9 cellular contexts compared by ENCODE assay signal in the genomic region with DNA sequence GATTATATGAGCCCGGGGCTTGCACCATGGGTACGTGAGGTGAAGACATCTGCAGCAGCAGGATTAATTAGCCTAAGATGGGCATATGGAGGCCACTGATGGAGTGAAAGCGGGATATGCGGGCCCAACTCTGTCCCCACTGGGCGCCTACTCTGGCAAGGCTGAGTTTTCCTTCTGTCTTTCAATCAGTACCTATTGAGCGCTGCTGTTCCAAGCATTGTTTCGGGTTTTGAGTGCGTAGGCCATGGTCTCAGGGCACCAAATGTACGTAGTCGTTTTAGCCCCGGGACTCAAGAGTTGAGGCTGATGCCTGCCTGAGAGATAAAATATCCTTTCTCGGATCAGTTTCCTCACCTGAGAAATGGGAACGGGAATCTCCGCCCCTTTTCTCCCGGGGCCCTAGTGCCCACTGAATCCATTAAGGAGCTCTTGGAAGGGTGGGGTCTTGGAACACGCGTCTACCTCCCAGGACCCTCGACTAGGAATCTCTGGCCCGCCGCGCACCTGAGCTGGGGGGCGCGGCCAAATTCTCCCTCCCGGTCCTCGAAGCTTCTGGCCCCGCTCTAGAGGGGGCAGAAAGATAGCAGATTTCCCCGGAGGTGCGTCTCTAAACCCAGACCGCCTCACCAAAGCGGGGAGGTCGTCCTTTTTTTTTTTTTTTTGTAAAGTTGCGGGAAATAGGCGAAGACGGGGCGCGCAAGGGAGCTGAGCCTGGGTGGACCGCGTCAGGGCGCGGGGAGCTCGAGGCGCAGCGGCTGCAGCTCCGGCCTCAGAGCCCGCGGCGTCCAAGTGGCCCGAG. TPM values are rescaled to one million over a fixed set of nuclear protein-coding genes. Genes with fewer than 3 reads are reported as not detected.
DNase-seq lines count a peak whose midpoint lies in the region; ATAC-seq and TF ChIP-seq lines count a peak whose summit lies in the region.
"Had no signal": no experiment of that assay in that cellular context is flagged by ENCODE, and none has a peak within 500 bp of the region (broad histone marks: within the 10 kb centered on the region; RNA-seq: fewer than 3 reads in every experiment).

No MANE protein-coding gene starts in this region.

- no peaks in the 10 kb centered on the region for H3K36me3 Mint-ChIP-seq in T-cell

- 0 out of 2 replicates have a peak overlapping the region, but pooled peaks have one; percentile 25 for H3K27ac ChIP-seq in GM23248
- H3K27ac ChIP-seq in heart right ventricle, result peak overlapping the region in 7 of 10 donors; percentile 91 to 97 (median 94)
- H3K27ac ChIP-seq in gastrocnemius medialis, result peak overlapping the region; percentile 97 to 99 (median 98)
- H3K27ac ChIP-seq: neutrophil had no signal

- CTCF ChIA-PET in T-cell (lab: Charles Lee), result interaction anchor here (0.5 to 1.8 kb wide), 6 partner anchors 10 to 208 kb away, joined by 3 to 23 read pairs (median 3); a partner anchor contains a TSS

- peaks cover 17% of the 10 kb centered on the region for H3F3A ChIP-seq in GM23248 (ENCODE audit: insufficient read depth)

- WGBS in GM23248 (ENCODE audit: low coverage in 1 of 2, low lambda C conversion rate in 2 of 2, missing lambda C conversion rate in 2 of 2), 2 experiments, result 12 to 16% methylated on average over 41 to 48 of the region's 48 CpGs
- 20 to 22% methylated on average over 47 to 48 of the region's 48 CpGs for WGBS in heart right ventricle, 2 donors

- H2AFZ ChIP-seq in GM23248, result peak overlapping the region; percentile 78

- H3K27me3 ChIP-seq in GM23248 (replicated peaks; ENCODE audit: insufficient read depth), result no peaks in the 10 kb centered on the region
- peaks cover 0 to 61% (median 0%) of the 10 kb centered on the region in 7 donors for H3K27me3 ChIP-seq in heart right ventricle
- no peaks in the 10 kb centered on the region for H3K27me3 ChIP-seq in gastrocnemius medialis

- POLR2A ChIA-PET in T-cell (lab: Charles Lee), result interaction anchor here (0.6 to 1.1 kb wide), 5 partner anchors 9 to 336 kb away, joined by 3 to 7 read pairs (median 5); no protein-coding TSS in a partner anchor

- H3K9me2 ChIP-seq in GM23248 (ENCODE audit: insufficient read depth), result no peaks in the 10 kb centered on the region

- no peaks in the 10 kb centered on the region for H3K9me3 Mint-ChIP-seq in T-cell

- TF ChIP-seq CTCF in heart right ventricle (IDR thresholded peaks at IDR 0.05) (no peak), gastrocnemius medialis (IDR thresholded peaks at IDR 0.05 in 4 of 5, conservative IDR thresholded peaks at IDR 0.05 in 1 of 5) (no peak)

- no peak for DNase-seq in GM23248
- DNase-seq in T-cell, result no peak
- no peak for DNase-seq in heart right ventricle
- DNase-seq in gastrocnemius medialis, result peak in 1 of 2 donors; percentile 29
- DNase-seq in iPS-NIHi11 (ENCODE audit: low spot score), result no peak
- DNase-seq in activated CD8-positive, alpha-beta memory T cell treated with anti-CD3 and anti-CD28 coated beads, Interleukin-2, amount 50 U/mL, for 48 hours, result no peak
- DNase-seq in stimulated activated naive CD4-positive, alpha-beta T cell (lab: John Stamatoyannopoulos, UW), result no peak

- H3K79me2 ChIP-seq in GM23248 (ENCODE audit: insufficient read depth), result peaks cover 47% of the 10 kb centered on the region

- H3K27ac Mint-ChIP-seq in T-cell, result no peak overlapping the region

- no peaks in the 10 kb centered on the region for H3K9me3 ChIP-seq in GM23248 (ENCODE audit: low read depth)
- H3K9me3 ChIP-seq in heart right ventricle, result no peaks in the 10 kb centered on the region
- H3K9me3 ChIP-seq in gastrocnemius medialis, result no peaks in the 10 kb centered on the region
- H3K9me3 ChIP-seq: neutrophil had no signal

- H3K27me3 Mint-ChIP-seq in T-cell, result peaks cover 20 to 45% of the 10 kb centered on the region in 2 donors

- intact Hi-C loops in heart right ventricle (cut with DNase I) (loop anchor here in 2 of 10 donors (1.0 kb wide), 2 partner anchors 9 to 10 kb away; no protein-coding TSS in a partner anchor), gastrocnemius medialis (cut with DNase I; ENCODE audit: low total_unique reads) (loop anchor here (1.0 to 2.0 kb wide), 2 partner anchors 10 to 37 kb away; no protein-coding TSS in a partner anchor)

- in situ Hi-C loops in GM23248 (cut with MboI) (no loop called here), gastrocnemius medialis (cut with MboI; ENCODE audit: low sequenced_read_pairs in 4 of 4) (no loop called here)

- H3K4me2 ChIP-seq in GM23248 (ENCODE audit: unreplicated experiment), result peak overlapping the region; percentile 71

- peaks cover 17% of the 10 kb centered on the region for H3K4me1 ChIP-seq in GM23248 (ENCODE audit: insufficient read depth)
- H3K4me1 ChIP-seq in heart right ventricle, result peaks cover 6 to 60% (median 44%) of the 10 kb centered on the region in 9 donors
- peaks cover 41 to 46% of the 10 kb centered on the region in 2 donors for H3K4me1 ChIP-seq in gastrocnemius medialis

- ATAC-seq in T-cell (replicated peaks in 1 of 4) (no peak), heart right ventricle (no peak), gastrocnemius medialis (no peak), HG03565 (IDR thresholded peaks at IDR 0.05; ENCODE audit: unreplicated experiment) (no peak)

- peak overlapping the region; percentile 90 for H3K9ac ChIP-seq in GM23248

- no peaks in the 10 kb centered on the region for H4K20me1 ChIP-seq in GM23248 (ENCODE audit: insufficient read depth)

- H3K36me3 ChIP-seq in GM23248 (ENCODE audit: low read depth) (no peaks in the 10 kb centered on the region), heart right ventricle (no peaks in the 10 kb centered on the region), gastrocnemius medialis (no peaks in the 10 kb centered on the region)
- H3K36me3 ChIP-seq: neutrophil had no signal

- no peak for TF ChIP-seq POLR2A in gastrocnemius medialis (IDR thresholded peaks at IDR 0.05)

- peaks cover 18 to 53% (median 44%) of the 10 kb centered on the region in 3 donors for H3K4me1 Mint-ChIP-seq in T-cell

- H3K4me3 ChIP-seq in GM23248 (peak overlapping the region; percentile 93), heart right ventricle (peak overlapping the region in 9 of 10 donors; percentile 62 to 100 (median 97)), gastrocnemius medialis (peak overlapping the region; percentile 77 to 92 (median 90))

- H3K4me3 Mint-ChIP-seq in T-cell, result peak overlapping the region; percentile 61 to 93 (median 68)

RNA-seq across cellular contexts. Expression of a gene that starts 0.5 kb away (rescaled TPM):
- total RNA-seq in GM23248 (2014; rRNA removed; shearing (Covaris generic)), result 163 and 168 TPM in 2 replicates
- polyA plus RNA-seq in GM23248 (2016; fragmentation: Nextera tagmentation; extraction: Ambion mirVana) (81.4 and 83.7 TPM in 2 replicates), heart right ventricle (10 to 100 TPM; 28.7 to 31.4 TPM)
- total RNA-seq in T-cell (1 to 10 TPM; 5.1 to 7.6 (median 6.2) TPM), heart right ventricle (10 to 100 TPM; 30.7 to 51.6 (median 37.9) TPM), gastrocnemius medialis (10 to 100 TPM; 38.5 to 83.8 (median 60.9) TPM)

Comparison
In these comparisons a context has a peak if more than half of its experiments do, and no peak if none do; other contexts are left out.
1. H3K27ac ChIP-seq: peak in every context shown above with its lines; median percentile 98 in gastrocnemius medialis; 94 in heart right ventricle; 25 in GM23248.